ENCODE assay signal across 10 cellular contexts in genomic region chr22:46971141-46971775, GRCh38.
DNase-seq lines count a peak whose midpoint lies in the region; ATAC-seq and TF ChIP-seq lines count a peak whose summit lies in the region.
"Had no signal": no experiment of that assay in that cellular context is flagged by ENCODE, and none has a peak within 500 bp of the region (broad histone marks: within the 10 kb centered on the region; RNA-seq: fewer than 3 reads in every experiment).

No MANE protein-coding gene starts in this region.

- no TSS peak for BruUV-seq in PC-3 (replicated peaks; lab: Mats Ljungman, UMichigan)

- no peak overlapping the region for H3K4me3 Mint-ChIP-seq in activated B cell treated with CpG ODN at 0.5 μM for 24 hours

- H3K9me3 Mint-ChIP-seq in activated B cell treated with CpG ODN at 0.5 μM for 24 hours = no peaks in the 10 kb centered on the region

- TF ChIP-seq CTCF in DOHH2 (IDR thresholded peaks at IDR 0.05; ENCODE audit: low read depth, low read length, poor library complexity, severe bottlenecking) (no peak), activated B cell treated with CpG ODN at 0.5 μM for 24 hours (IDR thresholded peaks at IDR 0.05) (no peak), left ventricle myocardium inferior (IDR thresholded peaks at IDR 0.05; ENCODE audit: borderline replicate concordance) (no peak), parathyroid adenoma (IDR thresholded peaks at IDR 0.05) (no peak), PC-3 (conservative IDR thresholded peaks at IDR 0.05; ENCODE audit: low read depth, low read length) (no peak)

- H3K27me3 ChIP-seq in DOHH2 (ENCODE audit: control insufficient read depth, low read length) (no peaks in the 10 kb centered on the region), left ventricle myocardium inferior (ENCODE audit: low read depth) (no peaks in the 10 kb centered on the region), parathyroid adenoma (ENCODE audit: control insufficient read depth, insufficient read depth, low read length) (no peaks in the 10 kb centered on the region), PC-3 (ENCODE audit: low read length) (no peaks in the 10 kb centered on the region)

- H3K27me3 Mint-ChIP-seq in activated B cell treated with CpG ODN at 0.5 μM for 24 hours = no peaks in the 10 kb centered on the region

- H2AFZ ChIP-seq in parathyroid adenoma (no peak overlapping the region), PC-3 (ENCODE audit: low read length) (no peak overlapping the region)

- peaks cover 10% of the 10 kb centered on the region for H3F3A ChIP-seq in DOHH2 (ENCODE audit: control insufficient read depth, insufficient read depth)
- H3F3A ChIP-seq in PC-3 (ENCODE audit: low read length, unreplicated experiment) = no peaks in the 10 kb centered on the region

- H3K36me3 ChIP-seq in DOHH2 (ENCODE audit: control insufficient read depth, low read length) = peaks cover 43% of the 10 kb centered on the region
- H3K36me3 ChIP-seq in left ventricle myocardium inferior = peaks cover 14% of the 10 kb centered on the region
- no peaks in the 10 kb centered on the region for H3K36me3 ChIP-seq in parathyroid adenoma (ENCODE audit: control insufficient read depth, insufficient read depth, low read length)
- H3K36me3 ChIP-seq in PC-3 (ENCODE audit: low read depth, low read length) = no peaks in the 10 kb centered on the region

- intact Hi-C loops in activated B cell treated with CpG ODN at 0.5 μM for 24 hours (cut with micrococcal nuclease) = no loop called here
- intact Hi-C loops in left ventricle myocardium inferior (cut with micrococcal nuclease) = no loop called here
- intact Hi-C loops in PC-3 (cut with micrococcal nuclease) = no loop called here

- H3K27ac Mint-ChIP-seq in activated B cell treated with CpG ODN at 0.5 μM for 24 hours = peak overlapping the region; percentile 24

- H3K9me3 ChIP-seq in DOHH2 (ENCODE audit: control insufficient read depth, insufficient read depth, low read length) = no peaks in the 10 kb centered on the region
- no peaks in the 10 kb centered on the region for H3K9me3 ChIP-seq in left ventricle myocardium inferior (replicated peaks)
- H3K9me3 ChIP-seq in parathyroid adenoma (ENCODE audit: control insufficient read depth, low read length) = no peaks in the 10 kb centered on the region
- H3K9me3 ChIP-seq in PC-3 (ENCODE audit: low read length) = no peaks in the 10 kb centered on the region

- H3K4me2 ChIP-seq in DOHH2 (ENCODE audit: low read length) (peak overlapping the region; percentile 64), parathyroid adenoma (ENCODE audit: low read length) (no peak overlapping the region), PC-3 (ENCODE audit: low read length) (no peak overlapping the region)

- H3K9me2 ChIP-seq in DOHH2 (replicated peaks; ENCODE audit: control insufficient read depth, low read length) (no peaks in the 10 kb centered on the region), PC-3 (replicated peaks; ENCODE audit: low read length) (no peaks in the 10 kb centered on the region)

- peaks cover 51% of the 10 kb centered on the region for H3K36me3 Mint-ChIP-seq in activated B cell treated with CpG ODN at 0.5 μM for 24 hours (ENCODE audit: low read depth)

- no peak for DNase-seq in activated B cell treated with CpG ODN at 0.5 μM for 24 hours
- DNase-seq in left ventricle myocardium inferior = peak; percentile 37
- DNase-seq in HCEC 1CT = no peak
- no peak for DNase-seq in PC-3
- DNase-seq in NCI-H2171 (lab: John Stamatoyannopoulos, UW) = no peak
- DNase-seq in D341Med (ENCODE audit: low spot score) = no peak
- DNase-seq: DMS53; NK-92 treated with Interleukin-12 subunit alpha and Interleukin-12 subunit beta, amount 100 ng/mL, for 24 hours had no signal

- H3K4me1 Mint-ChIP-seq in activated B cell treated with CpG ODN at 0.5 μM for 24 hours = peaks cover 33% of the 10 kb centered on the region

- peak overlapping the region; percentile 10; the same call in 1 of the 2 replicates for H3K4me3 ChIP-seq in DOHH2 (ENCODE audit: low read length)
- no peak overlapping the region for H3K4me3 ChIP-seq in left ventricle myocardium inferior
- no peak overlapping the region for H3K4me3 ChIP-seq in parathyroid adenoma (ENCODE audit: low read depth, low read length)
- H3K4me3 ChIP-seq in PC-3 (ENCODE audit: low read length) = no peak overlapping the region

- H3K4me1 ChIP-seq in DOHH2 (ENCODE audit: control insufficient read depth, low read length) (peaks cover 39% of the 10 kb centered on the region), left ventricle myocardium inferior (peaks cover 52% of the 10 kb centered on the region), parathyroid adenoma (no peaks in the 10 kb centered on the region), PC-3 (ENCODE audit: insufficient read depth, low read length) (no peaks in the 10 kb centered on the region)

- H3K27ac ChIP-seq in DOHH2 (ENCODE audit: low read depth, low read length) (peak overlapping the region; percentile 69), left ventricle myocardium inferior (replicated peaks) (peak overlapping the region; percentile 79), parathyroid adenoma (peak overlapping the region; percentile 32), PC-3 (ENCODE audit: low read length) (no peak overlapping the region)

- ATAC-seq in activated B cell treated with CpG ODN at 0.5 μM for 24 hours (ENCODE audit: low read depth) (peak; percentile 23), PC-3 (no peak)

- peaks cover 56% of the 10 kb centered on the region for H3K79me2 ChIP-seq in DOHH2 (ENCODE audit: control insufficient read depth, low read length)
- H3K79me2 ChIP-seq in parathyroid adenoma = no peaks in the 10 kb centered on the region
- no peaks in the 10 kb centered on the region for H3K79me2 ChIP-seq in PC-3 (ENCODE audit: low read length)

- H3K9ac ChIP-seq in parathyroid adenoma (no peak overlapping the region), PC-3 (ENCODE audit: low read length) (no peak overlapping the region)

- H4K20me1 ChIP-seq in DOHH2 (ENCODE audit: control insufficient read depth, insufficient read depth, low read depth, low read length) = peaks cover 41% of the 10 kb centered on the region; the same call in 1 of the 2 replicates
- no peaks in the 10 kb centered on the region for H4K20me1 ChIP-seq in PC-3 (ENCODE audit: low read length)

- POLR2A ChIA-PET in activated B cell treated with CpG ODN at 0.5 μM for 24 hours (lab: Charles Lee) (interaction anchor here (0.6 kb wide), 1 partner anchor 1055 kb away, joined by 3 read pairs; no protein-coding TSS in a partner anchor), PC-3 (lab: Charles Lee; ENCODE audit: unreplicated experiment) (no interaction called here)

- CTCF ChIA-PET in activated B cell treated with CpG ODN at 0.5 μM for 24 hours (lab: Charles Lee) = no interaction called here
- CTCF ChIA-PET in PC-3 (lab: Charles Lee) = no interaction called here
